ENCODE assay signal across 1 cellular context in genomic region chr3:172511783-172512357, GRCh38.
TF ChIP-seq lines count a peak whose summit lies in the region.

No MANE protein-coding gene starts in this region.

TF ChIP-seq in K562, 482 proteins besides CTCF, POLR2A, EP300 and RAD21 (continued from another document):
- TF ChIP-seq CUX1 (CRISPR knock-in tag; IDR thresholded peaks at IDR 0.05) (no peak), ZKSCAN8 (CRISPR knock-in tag; IDR thresholded peaks at IDR 0.05) (no peak), ZNF551 (CRISPR knock-in tag; IDR thresholded peaks at IDR 0.05) (no peak), KAT7 (CRISPR knock-in tag; IDR thresholded peaks at IDR 0.05; ENCODE audit: borderline replicate concordance) (no peak), ZNF239 (CRISPR knock-in tag; IDR thresholded peaks at IDR 0.05) (no peak), ZBTB49 (CRISPR knock-in tag; IDR thresholded peaks at IDR 0.05; ENCODE audit: borderline replicate concordance) (no peak), POU5F1 (IDR thresholded peaks at IDR 0.05; ENCODE audit: borderline replicate concordance, low read depth, low read length, partially characterized antibody) (no peak), E2F4 (CRISPR knock-in tag; IDR thresholded peaks at IDR 0.05; ENCODE audit: low read depth) (no peak), ELF4 (CRISPR knock-in tag; IDR thresholded peaks at IDR 0.05) (no peak), NR2F6 (CRISPR knock-in tag; IDR thresholded peaks at IDR 0.05) (no peak)
TF ChIP-seq in K562: peak in this region for 0.
